In the genomic region with DNA sequence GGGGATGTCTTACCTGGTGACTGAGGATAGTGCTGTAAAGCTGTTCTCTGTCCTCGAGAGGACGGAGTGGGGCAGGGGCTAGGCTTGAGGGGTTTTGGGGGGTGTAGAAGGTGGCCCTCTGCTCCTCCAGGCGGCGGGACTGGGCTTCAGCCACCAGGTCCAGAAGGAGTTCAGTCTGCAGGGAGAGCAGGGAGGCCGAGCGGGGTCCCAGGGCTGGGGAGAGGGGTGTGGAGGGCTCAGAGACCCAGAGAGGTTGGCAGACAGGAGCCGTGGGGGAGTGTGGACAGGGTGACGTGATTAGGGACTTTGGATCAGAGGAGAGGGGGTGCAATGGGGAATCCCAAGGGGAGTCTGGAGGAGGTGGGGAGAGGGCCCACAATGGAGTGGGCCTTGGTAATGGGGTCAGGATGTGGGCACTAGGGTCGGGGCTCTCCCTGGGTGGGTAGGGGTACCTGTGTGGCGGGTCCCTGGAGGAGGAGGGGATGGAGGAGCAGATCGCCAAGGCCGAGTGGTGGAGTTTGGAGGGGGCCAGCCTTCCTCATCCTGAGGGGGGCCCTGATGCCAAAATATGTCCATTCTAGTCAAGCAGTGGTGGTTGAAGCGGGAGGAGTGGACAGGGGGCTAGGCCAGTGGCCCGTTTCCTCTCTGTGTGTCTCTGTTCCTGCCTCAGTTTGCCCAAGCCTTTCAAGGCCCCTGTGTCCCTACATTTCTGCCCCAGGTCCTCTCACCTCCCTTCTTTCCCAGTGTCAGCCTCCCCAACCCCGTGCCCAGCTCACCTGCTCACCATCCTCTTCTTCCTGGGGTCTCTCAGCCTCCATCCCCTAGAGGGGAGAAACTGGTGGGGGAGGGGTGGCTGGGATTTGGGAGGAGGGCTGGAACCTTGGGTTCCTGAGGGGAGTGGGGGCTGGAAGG, we compare ENCODE assay signal across 1 cellular context.
TF ChIP-seq lines count a peak whose summit lies in the region.

No MANE protein-coding gene starts in this region.

TF ChIP-seq in H1, 55 proteins besides CTCF, POLR2A, EP300 and RAD21:
- no peak for TF ChIP-seq BCL11A (IDR thresholded peaks at IDR 0.05; ENCODE audit: low read depth in 2 of 2, low read length in 2 of 2)
- no peak for TF ChIP-seq JUND (IDR thresholded peaks at IDR 0.05; ENCODE audit: low read length)
- TF ChIP-seq ATF2 (IDR thresholded peaks at IDR 0.05; ENCODE audit: low read length): no peak
- TF ChIP-seq, protein P1, sequence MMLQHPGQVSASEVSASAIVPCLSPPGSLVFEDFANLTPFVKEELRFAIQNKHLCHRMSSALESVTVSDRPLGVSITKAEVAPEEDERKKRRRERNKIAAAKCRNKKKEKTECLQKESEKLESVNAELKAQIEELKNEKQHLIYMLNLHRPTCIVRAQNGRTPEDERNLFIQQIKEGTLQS (IDR thresholded peaks at IDR 0.05; ENCODE audit: insufficient read depth, low read depth, low read length): no peak
- no peak for TF ChIP-seq KDM5A (IDR thresholded peaks at IDR 0.05; ENCODE audit: low read length)
- TF ChIP-seq CEBPB (IDR thresholded peaks at IDR 0.05; ENCODE audit: low read depth, low read length): no peak
- TF ChIP-seq MAFK (IDR thresholded peaks at IDR 0.05; ENCODE audit: low read depth, low read length): no peak
- no peak for TF ChIP-seq BACH1 (IDR thresholded peaks at IDR 0.05; ENCODE audit: low read length)
- no peak for TF ChIP-seq CTBP2 (IDR thresholded peaks at IDR 0.05; ENCODE audit: borderline replicate concordance, insufficient read depth, insufficient read length, low read length)
- TF ChIP-seq SUZ12 (IDR thresholded peaks at IDR 0.05; ENCODE audit: low read length): no peak
- no peak for TF ChIP-seq RNF2 (IDR thresholded peaks at IDR 0.05; ENCODE audit: borderline replicate concordance, low read depth, low read length, missing control alignments, poor library complexity, severe bottlenecking)
- TF ChIP-seq CHD2 (IDR thresholded peaks at IDR 0.05; ENCODE audit: low read length): no peak
- TF ChIP-seq CHD7 (IDR thresholded peaks at IDR 0.05; ENCODE audit: insufficient replicate concordance, low read length): no peak
- no peak for TF ChIP-seq SIN3A (conservative IDR thresholded peaks at IDR 0.05 in 1 of 2, IDR thresholded peaks at IDR 0.05 in 1 of 2; ENCODE audit: low read depth in 1 of 2, low read length in 2 of 2)
- no peak for TF ChIP-seq FOSL1 (IDR thresholded peaks at IDR 0.05; ENCODE audit: insufficient read depth, low read depth, low read length)
- TF ChIP-seq MAX (IDR thresholded peaks at IDR 0.05): no peak
- no peak for TF ChIP-seq SIRT6 (IDR thresholded peaks at IDR 0.05; ENCODE audit: low read length)
- TF ChIP-seq TBP (IDR thresholded peaks at IDR 0.05; ENCODE audit: low read depth, low read length): no peak
- TF ChIP-seq JUN (IDR thresholded peaks at IDR 0.05; ENCODE audit: low read depth, low read length): no peak
